1 cellular context compared by ENCODE assay signal in genomic region chr19:49640113-49640898, GRCh38.
A peak's percentile ranks its signal among the peaks of the same experiment; 100 is the strongest.
TF ChIP-seq lines count a peak whose summit lies in the region.

Gene RRAS, minus strand, starts transcription at chr19:49640143. Its CDS starts 45 bp downstream, at chr19:49640098.

TF ChIP-seq in H1, 55 proteins besides CTCF, POLR2A, EP300 and RAD21 (continued from another document):
- TF ChIP-seq GABPA (IDR thresholded peaks at IDR 0.05; ENCODE audit: borderline replicate concordance, insufficient read depth, low read length), result no peak
- peak in 1 of 2 experiments; percentile 79; a peak in 1 of 4 replicates for TF ChIP-seq HDAC2 (IDR thresholded peaks at IDR 0.05; ENCODE audit: borderline replicate concordance in 1 of 2, low read depth in 2 of 2, low read length in 2 of 2)
- TF ChIP-seq SAP30 (IDR thresholded peaks at IDR 0.05; ENCODE audit: insufficient read depth, insufficient replicate concordance, low read length), result no peak
- TF ChIP-seq JUN (IDR thresholded peaks at IDR 0.05; ENCODE audit: low read depth, low read length), result peak; percentile 87
- TF ChIP-seq NANOG (IDR thresholded peaks at IDR 0.05; ENCODE audit: insufficient read depth, low read depth, low read length, poor library complexity, severe bottlenecking), result peak; percentile 97
- peak; percentile 58; the same call in 1 of the 2 replicates for TF ChIP-seq TEAD4 (IDR thresholded peaks at IDR 0.05; ENCODE audit: low read depth, low read length)
- TF ChIP-seq SP4 (IDR thresholded peaks at IDR 0.05; ENCODE audit: low read length), result peak; percentile 88
- no peak for TF ChIP-seq TCF12 (IDR thresholded peaks at IDR 0.05; ENCODE audit: low read depth, low read length)
- TF ChIP-seq POLR2AphosphoS5 (IDR thresholded peaks at IDR 0.05; ENCODE audit: low read depth, low read length), result peak; percentile 64
- TF ChIP-seq BRCA1 (IDR thresholded peaks at IDR 0.05; ENCODE audit: low read depth, low read length), result no peak
- no peak for TF ChIP-seq CHD1 (IDR thresholded peaks at IDR 0.05; ENCODE audit: low read depth, low read length)
- no peak for TF ChIP-seq NRF1 (IDR thresholded peaks at IDR 0.05; ENCODE audit: low read depth, low read length)
- no peak for TF ChIP-seq RNF2 (IDR thresholded peaks at IDR 0.05; ENCODE audit: borderline replicate concordance, low read depth, low read length, missing control alignments, poor library complexity, severe bottlenecking)
- TF ChIP-seq RXRA (IDR thresholded peaks at IDR 0.05; ENCODE audit: insufficient read depth, low read depth, low read length), result 0 out of 2 replicates have a peak, but pooled peaks have one; percentile 4
- no peak for TF ChIP-seq YY1 (IDR thresholded peaks at IDR 0.05; ENCODE audit: low read depth, low read length)
- TF ChIP-seq ATF2 (IDR thresholded peaks at IDR 0.05; ENCODE audit: low read length), result 0 out of 2 replicates have a peak, but pooled peaks have one; percentile 66
- no peak for TF ChIP-seq POU5F1 (IDR thresholded peaks at IDR 0.05; ENCODE audit: low read depth, low read length)
- no peak; the same call in 1 of the 2 replicates for TF ChIP-seq CREB1 (IDR thresholded peaks at IDR 0.05)
- TF ChIP-seq SP1 (IDR thresholded peaks at IDR 0.05; ENCODE audit: low read depth, low read length), result peak; percentile 76
- no peak for TF ChIP-seq HDAC6 (IDR thresholded peaks at IDR 0.05; ENCODE audit: low read depth, low read length)
- peak; percentile 79 for TF ChIP-seq MAX (IDR thresholded peaks at IDR 0.05)
- TF ChIP-seq ATF3 (IDR thresholded peaks at IDR 0.05; ENCODE audit: insufficient read depth, low read depth, low read length), result 0 out of 2 replicates have a peak, but pooled peaks have one; percentile 24
- peak; percentile 94 for TF ChIP-seq RBBP5 (IDR thresholded peaks at IDR 0.05; ENCODE audit: borderline replicate concordance, low read depth, low read length)
- TF ChIP-seq CBX5 (IDR thresholded peaks at IDR 0.05; ENCODE audit: low read depth, low read length), result no peak
- peak; percentile 24; the same call in 1 of the 2 replicates for TF ChIP-seq SRF (IDR thresholded peaks at IDR 0.05; ENCODE audit: low read depth, low read length)
- TF ChIP-seq KDM4A (IDR thresholded peaks at IDR 0.05; ENCODE audit: low read depth, low read length, severe bottlenecking), result no peak
- TF ChIP-seq GTF2F1 (IDR thresholded peaks at IDR 0.05; ENCODE audit: borderline replicate concordance, low read depth, low read length), result no peak; the same call in 1 of the 2 replicates
- peak in 1 of 2 experiments; percentile 48; a peak in 1 of 4 replicates for TF ChIP-seq SIN3A (conservative IDR thresholded peaks at IDR 0.05 in 1 of 2, IDR thresholded peaks at IDR 0.05 in 1 of 2; ENCODE audit: low read depth in 1 of 2, low read length in 2 of 2)
- no peak for TF ChIP-seq EGR1 (IDR thresholded peaks at IDR 0.05; ENCODE audit: borderline replicate concordance, low read depth, low read length)
- peak; percentile 88 for TF ChIP-seq ASH2L (IDR thresholded peaks at IDR 0.05; ENCODE audit: low read length)
- TF ChIP-seq TAF1 (IDR thresholded peaks at IDR 0.05; ENCODE audit: low read depth, low read length), result peak; percentile 71
